ENCODE assay signal across 20 cellular contexts in genomic region chr15:87118424-87118823, GRCh38.
A peak's percentile ranks its signal among the peaks of the same experiment; 100 is the strongest.
DNase-seq lines count a peak whose midpoint lies in the region; FAIRE-seq lines count a peak whose summit lies in the region.
"Had no signal": no experiment of that assay in that cellular context is flagged by ENCODE, and none has a peak within 500 bp of the region (broad histone marks: within the 10 kb centered on the region; RNA-seq: fewer than 3 reads in every experiment).

No MANE protein-coding gene starts in this region.

- H3K27ac ChIP-seq in mesendoderm (ENCODE audit: low read depth, low read length) (no peak overlapping the region), small intestine (ENCODE audit: low read depth in 1 of 2, low read length in 1 of 2) (no peak overlapping the region)
- H3K27ac ChIP-seq: RWPE1 had no signal

- no peaks in the 10 kb centered on the region for H3K27me3 Mint-ChIP-seq in activated CD4-positive, alpha-beta T cell treated with anti-CD3 and anti-CD28 coated beads, Interleukin-2, amount 10 ng/mL, durations not matched to agents 7 days and 5 days
- H3K27me3 Mint-ChIP-seq in immature natural killer cell (ENCODE audit: low read depth in 3 of 3), result peaks cover 0 to 2% (median 2%) of the 10 kb centered on the region in 3 donors
- H3K27me3 Mint-ChIP-seq: CD4-positive, alpha-beta T cell had no signal

- no peaks in the 10 kb centered on the region for H3K36me3 Mint-ChIP-seq in activated CD4-positive, alpha-beta T cell treated with anti-CD3 and anti-CD28 coated beads, Interleukin-2, amount 10 ng/mL, durations not matched to agents 7 days and 5 days (ENCODE audit: low read depth)
- H3K36me3 Mint-ChIP-seq in immature natural killer cell, result no peaks in the 10 kb centered on the region

- H2AK5ac ChIP-seq in mesendoderm (ENCODE audit: low read length), result no peak overlapping the region

- no peak for FAIRE-seq in small intestine (lab: Jason Lieb, UNC)
- FAIRE-seq: A204.1, GM12892, GM18507, H1 had no signal

- H3K9ac ChIP-seq in mesendoderm (ENCODE audit: low read length), result no peak overlapping the region

- CTCF ChIA-PET in activated CD4-positive, alpha-beta T cell treated with anti-CD3 and anti-CD28 coated beads, Interleukin-2, amount 10 ng/mL, durations not matched to agents 7 days and 5 days (lab: Charles Lee), result no interaction called here

- H2BK5ac ChIP-seq in mesendoderm (ENCODE audit: low read length), result no peak overlapping the region

- no peak overlapping the region for H3K4me2 ChIP-seq in mesendoderm (ENCODE audit: low read length)

- WGBS in mesendoderm (ENCODE audit: extremely low coverage, insufficient coverage, low lambda C conversion rate), result no CpG with 5 or more reads among the region's 3 CpGs
- 44 to 47% (median 45%) methylated on average over 3 of the region's 3 CpGs for WGBS in small intestine, 3 donors

- no peaks in the 10 kb centered on the region for H3K36me3 ChIP-seq in H7 (replicated peaks; ENCODE audit: control insufficient read depth, insufficient read depth, low read length)
- H3K36me3 ChIP-seq in mesendoderm (ENCODE audit: control insufficient read depth, insufficient read depth, low read length), result no peaks in the 10 kb centered on the region
- H3K36me3 ChIP-seq in small intestine (ENCODE audit: control insufficient read depth in 2 of 2, insufficient read depth in 2 of 2, low read length in 2 of 2), result no peaks in the 10 kb centered on the region

- no peak overlapping the region for H3K56ac ChIP-seq in mesendoderm (ENCODE audit: low read length)

- no peak overlapping the region for H2BK120ac ChIP-seq in mesendoderm (ENCODE audit: low read depth, low read length)

- H3K4me3 ChIP-seq in H7 (ENCODE audit: insufficient read depth, low read depth, low read length) (no peak overlapping the region), mesendoderm (ENCODE audit: low read length) (no peak overlapping the region), small intestine (ENCODE audit: low read depth in 1 of 2, low read length in 2 of 2) (no peak overlapping the region)

- no peaks in the 10 kb centered on the region for H3K9me3 ChIP-seq in small intestine (ENCODE audit: control insufficient read depth, low read depth)

- H3K4me1 ChIP-seq in mesendoderm (ENCODE audit: control insufficient read depth, low read depth, low read length), result no peaks in the 10 kb centered on the region
- no peaks in the 10 kb centered on the region for H3K4me1 ChIP-seq in small intestine (ENCODE audit: control insufficient read depth in 2 of 2, insufficient read depth in 1 of 2, low read depth in 1 of 2, low read length in 1 of 2)

- H3K9me3 Mint-ChIP-seq in activated CD4-positive, alpha-beta T cell treated with anti-CD3 and anti-CD28 coated beads, Interleukin-2, amount 10 ng/mL, durations not matched to agents 7 days and 5 days, result peaks cover 7% of the 10 kb centered on the region
- H3K9me3 Mint-ChIP-seq in immature natural killer cell, result peaks cover 0 to 31% (median 3%) of the 10 kb centered on the region in 6 donors
- H3K9me3 Mint-ChIP-seq: CD4-positive, alpha-beta T cell had no signal

- H2BK15ac ChIP-seq in mesendoderm (replicated peaks; ENCODE audit: low read depth), result no peak overlapping the region

- no peak overlapping the region for H4K8ac ChIP-seq in mesendoderm (ENCODE audit: low read depth, low read length)

- no peak overlapping the region for H3K23ac ChIP-seq in mesendoderm (ENCODE audit: low read length)

- no peak overlapping the region for H3K4ac ChIP-seq in mesendoderm (ENCODE audit: low read depth, low read length)

- DNase-seq in NCI-H748 (lab: John Stamatoyannopoulos, UW; ENCODE audit: unreplicated experiment), result peak; percentile 31
- no peak for DNase-seq in NCI-H748 treated with DMSO at 0.1 percent for 48 hours (lab: John Stamatoyannopoulos, UW)
- peak; percentile 2 for DNase-seq in H7
- peak; percentile 14 for DNase-seq in RPMI7951 (ENCODE audit: low read depth)
- DNase-seq in mesendoderm, result peak; percentile 10
- DNase-seq in activated CD4-positive, alpha-beta T cell treated with anti-CD3 and anti-CD28 coated beads, Interleukin-2, amount 10 ng/mL, durations not matched to agents 7 days and 5 days, result no peak
- no peak for DNase-seq in small intestine
- no peak for DNase-seq in immature natural killer cell
- DNase-seq: CD4-positive, alpha-beta T cell; Kasumi-1; MM.1S; NCI-H1092 treated with DMSO at 0.1 percent for 48 hours; NCI-H146; NCI-H2227 treated with DMSO at 0.1 percent for 48 hours; PC-3 had no signal

- H3K18ac ChIP-seq in mesendoderm (ENCODE audit: low read length), result no peak overlapping the region

- H3K27me3 ChIP-seq in H7 (ENCODE audit: control insufficient read depth, insufficient read depth, low read length), result no peaks in the 10 kb centered on the region
- no peaks in the 10 kb centered on the region for H3K27me3 ChIP-seq in mesendoderm (ENCODE audit: insufficient read depth, low read length, poor library complexity)
- no peaks in the 10 kb centered on the region for H3K27me3 ChIP-seq in small intestine (ENCODE audit: control insufficient read depth in 2 of 2, insufficient read depth in 2 of 2, low read length in 2 of 2)

- no peak overlapping the region for H3K4me3 Mint-ChIP-seq in activated CD4-positive, alpha-beta T cell treated with anti-CD3 and anti-CD28 coated beads, Interleukin-2, amount 10 ng/mL, durations not matched to agents 7 days and 5 days
- H3K4me3 Mint-ChIP-seq in immature natural killer cell, result no peak overlapping the region
- H3K4me3 Mint-ChIP-seq: CD4-positive, alpha-beta T cell had no signal

- no peaks in the 10 kb centered on the region for H3K79me1 ChIP-seq in mesendoderm (ENCODE audit: low read length)

- no peak overlapping the region for H3K27ac Mint-ChIP-seq in activated CD4-positive, alpha-beta T cell treated with anti-CD3 and anti-CD28 coated beads, Interleukin-2, amount 10 ng/mL, durations not matched to agents 7 days and 5 days
- no peak overlapping the region for H3K27ac Mint-ChIP-seq in immature natural killer cell
- H3K27ac Mint-ChIP-seq: CD4-positive, alpha-beta T cell had no signal

- H3K4me1 Mint-ChIP-seq in activated CD4-positive, alpha-beta T cell treated with anti-CD3 and anti-CD28 coated beads, Interleukin-2, amount 10 ng/mL, durations not matched to agents 7 days and 5 days, result no peaks in the 10 kb centered on the region
- H3K4me1 Mint-ChIP-seq in immature natural killer cell, result no peaks in the 10 kb centered on the region

- POLR2A ChIA-PET in activated CD4-positive, alpha-beta T cell treated with anti-CD3 and anti-CD28 coated beads, Interleukin-2, amount 10 ng/mL, durations not matched to agents 7 days and 5 days (lab: Charles Lee), result no interaction called here

- no peak overlapping the region for H4K5ac ChIP-seq in mesendoderm (ENCODE audit: low read length)

- H3K79me2 ChIP-seq in mesendoderm (ENCODE audit: control insufficient read depth, insufficient read depth, low read length), result no peaks in the 10 kb centered on the region

Comparison
In these comparisons a context has a peak if more than half of its experiments do, and no peak if none do; other contexts are left out.
1. DNase-seq: peak in NCI-H748 (single experiment), H7 (single experiment), RPMI7951 (single experiment) and mesendoderm (single experiment); none in NCI-H748 treated with DMSO at 0.1 percent for 48 hours (single experiment), activated CD4-positive, alpha-beta T cell treated with anti-CD3 and anti-CD28 coated beads, Interleukin-2, amount 10 ng/mL, durations not matched to agents 7 days and 5 days (single experiment), small intestine (single experiment) and immature natural killer cell (0 of 3).